Comparison of ENCODE assay signal across 16 cellular contexts in genomic region chr1:114473796-114474195, GRCh38.
"Had no signal": no experiment of that assay in that cellular context is flagged by ENCODE, and none has a peak within 500 bp of the region (broad histone marks: within the 10 kb centered on the region; RNA-seq: fewer than 3 reads in every experiment).

No MANE protein-coding gene starts in this region.

- H3K4me1 Mint-ChIP-seq: endodermal cell had no signal

- H3K9me3 ChIP-seq: vagina had no signal

- H3K27ac Mint-ChIP-seq: memory B cell; stimulated activated naive B cell treated with anti-CD40 and anti-IgM and Interleukin-4, amounts not matched to agents 10 μg/mL and 1 μg/mL and 100 μg/mL, for 72 hours had no signal

- H3K27me3 Mint-ChIP-seq: memory B cell; naive thymus-derived CD8-positive, alpha-beta T cell; stimulated activated naive B cell treated with anti-CD40 and anti-IgM and Interleukin-4, amounts not matched to agents 10 μg/mL and 1 μg/mL and 100 μg/mL, for 72 hours had no signal

- H3K4me3 Mint-ChIP-seq: activated CD8-positive, alpha-beta T cell treated with anti-CD3 and anti-CD28 coated beads, Interleukin-2, amount 10 ng/mL, durations not matched to agents 7 days and 5 days; endodermal cell; memory B cell; stimulated activated naive B cell treated with anti-CD40 and anti-IgM and Interleukin-4, amounts not matched to agents 10 μg/mL and 1 μg/mL and 100 μg/mL, for 72 hours had no signal

- ATAC-seq: activated CD8-positive, alpha-beta T cell treated with anti-CD3 and anti-CD28 coated beads, Interleukin-2, amount 10 ng/mL, durations not matched to agents 7 days and 5 days; naive thymus-derived CD8-positive, alpha-beta T cell; stimulated activated naive B cell treated with anti-CD40 and anti-IgM and Interleukin-4, amounts not matched to agents 10 μg/mL and 1 μg/mL and 100 μg/mL, for 72 hours had no signal

- H3K27me3 ChIP-seq: cardiac muscle cell, dorsolateral prefrontal cortex, tibial artery, vagina had no signal

- H3K36me3 ChIP-seq: cardiac muscle cell, left ventricle myocardium inferior, tibial artery, vagina had no signal

- DNase-seq: activated CD4-positive, alpha-beta T cell treated with anti-CD3 and anti-CD28 coated beads for 1 hour; activated CD8-positive, alpha-beta memory T cell treated with anti-CD3 and anti-CD28 coated beads, Interleukin-2, amount 50 U/mL, for 4 hours; activated CD8-positive, alpha-beta T cell treated with anti-CD3 and anti-CD28 coated beads, Interleukin-2, amount 10 ng/mL, durations not matched to agents 7 days and 5 days; dorsolateral prefrontal cortex; hippocampal formation; left ventricle myocardium inferior; naive thymus-derived CD8-positive, alpha-beta T cell; posterior cingulate gyrus; retina; stimulated activated CD4-positive, alpha-beta T cell treated with anti-CD3 and anti-CD28 coated beads, Interleukin-2, amount 100 ng/mL, for 48 hours; stimulated activated naive B cell treated with anti-CD40 and anti-IgM and Interleukin-4, amounts not matched to agents 10 μg/mL and 1 μg/mL and 100 μg/mL, for 72 hours; tibial artery had no signal

- H3K27ac ChIP-seq: cardiac muscle cell, dorsolateral prefrontal cortex, left ventricle myocardium inferior, tibial artery, vagina had no signal

- H3K4me3 ChIP-seq: cardiac muscle cell, dorsolateral prefrontal cortex, left ventricle myocardium inferior, tibial artery, vagina had no signal
